9 cellular contexts compared by ENCODE assay signal in the genomic region with DNA sequence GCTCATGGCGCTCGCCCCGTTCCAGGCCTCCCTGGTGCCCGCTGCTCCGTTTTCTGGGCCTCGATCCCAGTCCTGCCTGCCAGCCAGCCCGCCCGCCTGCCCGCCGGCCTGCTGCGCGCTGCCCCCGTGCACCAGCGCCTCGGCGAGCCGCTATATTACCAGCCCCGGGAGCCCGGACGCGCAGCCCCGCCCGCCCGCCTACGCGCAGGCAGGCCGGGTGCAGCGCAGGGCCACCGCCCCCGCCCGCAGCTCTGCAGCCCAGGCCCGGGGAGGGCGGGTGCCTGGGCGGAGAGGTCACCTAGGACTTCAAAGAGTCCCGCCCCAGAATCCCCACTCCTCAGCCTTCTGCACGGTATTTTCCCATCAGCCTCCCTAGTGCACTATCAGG. TPM values are rescaled to one million over a fixed set of nuclear protein-coding genes. Genes with fewer than 3 reads are reported as not detected.
DNase-seq lines count a peak whose midpoint lies in the region; TF ChIP-seq lines count a peak whose summit lies in the region.
"Had no signal": no experiment of that assay in that cellular context is flagged by ENCODE, and none has a peak within 500 bp of the region (broad histone marks: within the 10 kb centered on the region; RNA-seq: fewer than 3 reads in every experiment).

A gene (minus strand): TSS at position 157 of the 388 bp plus-strand sequence. CDS start 151 bp downstream, at position 6.

- H3K27me3 ChIP-seq in ectodermal cell (ENCODE audit: control insufficient read depth, insufficient read depth, low read length, poor library complexity, severe bottlenecking), result peaks cover 4% of the 10 kb centered on the region
- H3K27me3 ChIP-seq in osteoblast (ENCODE audit: insufficient read depth, low read length), result peaks cover 28% of the 10 kb centered on the region

- no peaks in the 10 kb centered on the region for H3K9me3 Mint-ChIP-seq in activated naive CD4-positive, alpha-beta T cell treated with anti-CD3 and anti-CD28 coated beads, Interleukin-2, amount 10 ng/mL, durations not matched to agents 7 days and 5 days
- H3K9me3 Mint-ChIP-seq in type B pancreatic cell (peaks cover 2% of the 10 kb centered on the region), HFFc6 (no peaks in the 10 kb centered on the region; the same call in 1 of the 2 replicates)

- H3K4me1 ChIP-seq in ectodermal cell (ENCODE audit: control insufficient read depth, insufficient read depth, low read length) (no peaks in the 10 kb centered on the region), osteoblast (ENCODE audit: insufficient read depth, low read length) (no peaks in the 10 kb centered on the region)

- H3K4me1 Mint-ChIP-seq in activated naive CD4-positive, alpha-beta T cell treated with anti-CD3 and anti-CD28 coated beads, Interleukin-2, amount 10 ng/mL, durations not matched to agents 7 days and 5 days, result no peaks in the 10 kb centered on the region
- H3K4me1 Mint-ChIP-seq in type B pancreatic cell (ENCODE audit: unreplicated experiment) (no peaks in the 10 kb centered on the region), HFFc6 (ENCODE audit: low read depth) (no peaks in the 10 kb centered on the region)

- H3K27ac ChIP-seq in ectodermal cell (ENCODE audit: insufficient read depth, low read depth, low read length, poor library complexity, severe bottlenecking) (no peak within 1 kb of the TSS), osteoblast (ENCODE audit: low read depth, low read length) (no peak within 1 kb of the TSS)

- H3K36me3 ChIP-seq in ectodermal cell (ENCODE audit: control insufficient read depth, insufficient read depth, low read length), result no peaks in the 10 kb centered on the region
- no peaks in the 10 kb centered on the region for H3K36me3 ChIP-seq in osteoblast (ENCODE audit: insufficient read depth, low read length)

- H3K36me3 Mint-ChIP-seq in activated naive CD4-positive, alpha-beta T cell treated with anti-CD3 and anti-CD28 coated beads, Interleukin-2, amount 10 ng/mL, durations not matched to agents 7 days and 5 days, result no peaks in the 10 kb centered on the region
- H3K36me3 Mint-ChIP-seq in type B pancreatic cell, result no peaks in the 10 kb centered on the region
- H3K36me3 Mint-ChIP-seq in HFFc6 (ENCODE audit: low read depth), result no peaks in the 10 kb centered on the region

- H3K79me2 ChIP-seq in osteoblast (ENCODE audit: insufficient read depth, low read length), result no peaks in the 10 kb centered on the region

- H4K20me1 ChIP-seq in osteoblast (ENCODE audit: insufficient read depth, low read length), result no peaks in the 10 kb centered on the region

- H3K27ac Mint-ChIP-seq in activated naive CD4-positive, alpha-beta T cell treated with anti-CD3 and anti-CD28 coated beads, Interleukin-2, amount 10 ng/mL, durations not matched to agents 7 days and 5 days, result no peak within 1 kb of the TSS
- no peak within 1 kb of the TSS for H3K27ac Mint-ChIP-seq in type B pancreatic cell
- H3K27ac Mint-ChIP-seq in HFFc6, result no peak within 1 kb of the TSS

- H3K4me3 Mint-ChIP-seq in activated naive CD4-positive, alpha-beta T cell treated with anti-CD3 and anti-CD28 coated beads, Interleukin-2, amount 10 ng/mL, durations not matched to agents 7 days and 5 days, result no peak within 1 kb of the TSS
- peak within 1 kb of the TSS; percentile 34 for H3K4me3 Mint-ChIP-seq in type B pancreatic cell
- no peak within 1 kb of the TSS for H3K4me3 Mint-ChIP-seq in HFFc6

- H3K4me3 ChIP-seq in ectodermal cell (ENCODE audit: insufficient read depth, low read depth, low read length) (peak within 1 kb of the TSS; percentile 25), osteoblast (ENCODE audit: insufficient read depth, low read length) (no peak within 1 kb of the TSS)

- WGBS in ectodermal cell, 2 experiments, result 1 to 4% methylated on average over 34 to 36 of the region's 36 CpGs

- CTCF ChIA-PET in activated naive CD4-positive, alpha-beta T cell treated with anti-CD3 and anti-CD28 coated beads, Interleukin-2, amount 10 ng/mL, durations not matched to agents 7 days and 5 days (lab: Charles Lee), result no interaction called here

- no peak within 1 kb of the TSS for H3K4me2 ChIP-seq in osteoblast (ENCODE audit: insufficient read depth, low read length)

- H3K9me3 ChIP-seq in ectodermal cell (ENCODE audit: control insufficient read depth, low read length) (no peaks in the 10 kb centered on the region), osteoblast (ENCODE audit: low read depth, low read length) (no peaks in the 10 kb centered on the region)

- DNase-seq in activated naive CD4-positive, alpha-beta T cell treated with Interleukin-2 at 50 U/mL for 16 hours, result peak; percentile 8
- DNase-seq in activated naive CD4-positive, alpha-beta T cell treated with anti-CD3 and anti-CD28 coated beads, Interleukin-2, amount 10 ng/mL, durations not matched to agents 7 days and 5 days, result no peak
- DNase-seq in mucosa of gallbladder (ENCODE audit: low spot score) (peak; percentile 22), type B pancreatic cell (ENCODE audit: extremely low spot score, unreplicated experiment) (no peak), COLO829 (ENCODE audit: low spot score) (no peak), HFFc6 (no peak), osteoblast (ENCODE audit: insufficient read length, low spot score, missing footprints) (no peak)
- DNase-seq: DND-41 had no signal

- TF ChIP-seq CTCF in type B pancreatic cell (conservative IDR thresholded peaks at IDR 0.05) (no peak), HFFc6 (IDR thresholded peaks at IDR 0.05) (no peak), osteoblast (IDR thresholded peaks at IDR 0.05; ENCODE audit: extremely low read depth, low read depth, low read length) (no peak)

- peaks cover 27% of the 10 kb centered on the region for H3K27me3 Mint-ChIP-seq in activated naive CD4-positive, alpha-beta T cell treated with anti-CD3 and anti-CD28 coated beads, Interleukin-2, amount 10 ng/mL, durations not matched to agents 7 days and 5 days
- H3K27me3 Mint-ChIP-seq in type B pancreatic cell (peaks cover 6% of the 10 kb centered on the region), HFFc6 (ENCODE audit: insufficient read depth) (peaks cover 3% of the 10 kb centered on the region; the same call in 1 of the 2 replicates)

- no peak within 1 kb of the TSS for H2AFZ ChIP-seq in osteoblast (ENCODE audit: low read length)

RNA-seq across cellular contexts. Expression of the gene that starts here (rescaled TPM):
- polyA plus RNA-seq in ectodermal cell (2013, experiment 1 of 4), result 1.2 TPM
- polyA plus RNA-seq in ectodermal cell (2013, experiment 2 of 4), result 2.7 TPM
- polyA plus RNA-seq in ectodermal cell (2013, experiment 3 of 4), result 1.2 TPM
- polyA plus RNA-seq in ectodermal cell (2013, experiment 4 of 4), result 1.7 TPM
- total RNA-seq in mucosa of gallbladder (40.9 TPM), type B pancreatic cell (ENCODE audit: low replicate concordance) (5.5 and 20.8 TPM in 2 replicates), osteoblast (0.29 and 0.72 TPM in 2 replicates)
- total RNA-seq in HFFc6 (2021; fragmentation: NEBNext Ultra II Directional; extraction: Animal tissue kit (Norgen Biotek cat#: 25700)), result not detected

Comparison
In these comparisons a context has a peak if more than half of its experiments do, and no peak if none do; other contexts are left out.
1. DNase-seq: peak in activated naive CD4-positive, alpha-beta T cell treated with Interleukin-2 at 50 U/mL for 16 hours (single experiment) and mucosa of gallbladder (single experiment); none in activated naive CD4-positive, alpha-beta T cell treated with anti-CD3 and anti-CD28 coated beads, Interleukin-2, amount 10 ng/mL, durations not matched to agents 7 days and 5 days (single experiment), type B pancreatic cell (single experiment), COLO829 (single experiment), HFFc6 (single experiment) and osteoblast (single experiment).